In the genomic region with DNA sequence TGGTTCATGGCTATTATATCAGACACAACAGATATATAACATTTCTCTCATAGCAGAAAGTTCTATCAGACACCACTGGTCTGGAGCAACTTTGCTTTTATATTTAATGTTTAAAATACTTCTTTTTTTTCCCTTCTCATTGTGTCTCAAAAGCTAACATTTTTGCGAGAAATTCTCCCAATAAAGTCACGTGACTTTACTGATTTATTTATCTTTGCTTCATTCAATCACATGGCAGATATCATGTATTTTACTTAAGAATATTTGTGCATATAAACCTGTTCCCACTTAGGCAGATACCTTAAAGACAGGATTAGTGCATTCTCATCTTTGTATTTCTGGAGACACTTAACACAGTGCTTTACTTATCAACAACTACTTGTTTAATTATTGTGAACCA, we compare ENCODE assay signal across 35 cellular contexts.
"Had no signal": no experiment of that assay in that cellular context is flagged by ENCODE, and none has a peak within 500 bp of the region (broad histone marks: within the 10 kb centered on the region; RNA-seq: fewer than 3 reads in every experiment).

No MANE protein-coding gene starts in this region.

- H3K27me3 ChIP-seq: MG63 had no signal

- H3K4me3 ChIP-seq: MG63 had no signal

- H3K9me3 ChIP-seq: MG63 had no signal

- H3K36me3 ChIP-seq: MG63 had no signal

- DNase-seq: Karpas-422, Kasumi-1, MG63, MM.1S, MV-4-11, NCI-H1048, NCI-H1092, NCI-H1092 treated with DMSO at 0.1 percent for 48 hours, NCI-H1105, NCI-H1105 treated with DMSO at 0.1 percent for 48 hours, NCI-H1417, NCI-H1417 treated with DMSO at 0.1 percent for 48 hours, NCI-H1436, NCI-H1436 treated with DMSO at 0.1 percent for 48 hours, NCI-H146, NCI-H1694, NCI-H1694 treated with DMSO at 0.1 percent for 48 hours, NCI-H187, NCI-H187 treated with DMSO at 0.1 percent for 48 hours, NCI-H1930, NCI-H2029, NCI-H2029 treated with DMSO at 0.1 percent for 48 hours, NCI-H2081, NCI-H2081 treated with DMSO at 0.1 percent for 48 hours, NCI-H2107, NCI-H2171, NCI-H2171 treated with DMSO at 0.1 percent for 48 hours, NCI-H2227 treated with DMSO at 0.1 percent for 48 hours, NCI-H226, NCI-H345, NCI-H446 treated with DMSO at 0.1 percent for 48 hours, NCI-H510A, NCI-H510A treated with DMSO at 0.1 percent for 48 hours, NCI-H524, NCI-H524 treated with DMSO at 0.1 percent for 48 hours had no signal
